2 cellular contexts compared by ENCODE assay signal in genomic region chr16:590875-591200, GRCh38.
TF ChIP-seq lines count a peak whose summit lies in the region.

No MANE protein-coding gene starts in this region.

TF ChIP-seq in SK-N-SH, 30 proteins besides CTCF, POLR2A, EP300 and RAD21:
- TF ChIP-seq USF1 (IDR thresholded peaks at IDR 0.05; ENCODE audit: borderline replicate concordance, low read depth): no peak
- TF ChIP-seq MAX (IDR thresholded peaks at IDR 0.05; ENCODE audit: low read depth): no peak
- TF ChIP-seq ZBTB33 (IDR thresholded peaks at IDR 0.05; ENCODE audit: borderline replicate concordance, low read depth): no peak
- no peak for TF ChIP-seq CHD2 (IDR thresholded peaks at IDR 0.05; ENCODE audit: low read length, partially characterized antibody)
- no peak for TF ChIP-seq RXRA (IDR thresholded peaks at IDR 0.05; ENCODE audit: borderline replicate concordance, low read depth)
- no peak for TF ChIP-seq PBX3 (IDR thresholded peaks at IDR 0.05)
- TF ChIP-seq FOXM1 (IDR thresholded peaks at IDR 0.05; ENCODE audit: low read depth): no peak

TF ChIP-seq in SK-N-SH treated with all-trans-retinoic acid at 6 μM for 48 hours, 23 proteins besides CTCF, POLR2A, EP300 and RAD21 (continued from another document):
- TF ChIP-seq PATZ1 (CRISPR knock-in tag; IDR thresholded peaks at IDR 0.05; ENCODE audit: borderline replicate concordance) (no peak), CREB5 (CRISPR knock-in tag; IDR thresholded peaks at IDR 0.05; ENCODE audit: low read depth) (no peak), TOX (CRISPR knock-in tag; IDR thresholded peaks at IDR 0.05; ENCODE audit: borderline replicate concordance) (no peak), ARNTL (CRISPR knock-in tag; IDR thresholded peaks at IDR 0.05; ENCODE audit: borderline replicate concordance, low read depth) (no peak), ZC3H10 (CRISPR knock-in tag; IDR thresholded peaks at IDR 0.05) (no peak), ZNF70 (CRISPR knock-in tag; IDR thresholded peaks at IDR 0.05) (no peak)
